Comparison of ENCODE assay signal across 19 cellular contexts in genomic region chr3:23368731-23369130, GRCh38.
"Had no signal": no experiment of that assay in that cellular context is flagged by ENCODE, and none has a peak within 500 bp of the region (broad histone marks: within the 10 kb centered on the region; RNA-seq: fewer than 3 reads in every experiment).

No MANE protein-coding gene starts in this region.

- ATAC-seq: heart left ventricle; left lobe of liver; naive thymus-derived CD4-positive, alpha-beta T cell; psoas muscle; right lobe of liver had no signal

- H3K27ac ChIP-seq: esophagus squamous epithelium, heart left ventricle, neutrophil, psoas muscle, right lobe of liver, stomach had no signal

- H3K27ac Mint-ChIP-seq: dendritic cell treated with granulocyte-macrophage colony-stimulating factor and Interleukin-4, amounts not matched to agents 40 ng/mL and 50 ng/mL, for 4 days; naive thymus-derived CD4-positive, alpha-beta T cell; nephron progenitor cell had no signal

- H3K36me3 ChIP-seq: esophagus squamous epithelium, heart left ventricle, neutrophil, right lobe of liver, stomach had no signal

- DNase-seq: esophagus squamous epithelium; foreskin melanocyte; heart left ventricle; hippocampal formation; islet precursor cell; mammary epithelial cell; naive thymus-derived CD4-positive, alpha-beta T cell; nephron progenitor cell; psoas muscle; retina; right lobe of liver; stimulated activated CD4-positive, alpha-beta T cell treated with anti-CD3 and anti-CD28 coated beads, Interleukin-2, amount 100 ng/mL, for 24 hours; stimulated activated CD4-positive, alpha-beta T cell treated with anti-CD3 and anti-CD28 coated beads, Interleukin-4, amount 100 ng/mL, for 4 hours; stimulated activated naive CD4-positive, alpha-beta T cell; stomach; trophoblast cell had no signal

- H3K4me3 Mint-ChIP-seq: dendritic cell treated with granulocyte-macrophage colony-stimulating factor and Interleukin-4, amounts not matched to agents 40 ng/mL and 50 ng/mL, for 4 days; naive thymus-derived CD4-positive, alpha-beta T cell; nephron progenitor cell had no signal

- H3K27me3 ChIP-seq: esophagus squamous epithelium, heart left ventricle, neutrophil, right lobe of liver, stomach had no signal

- H3K27me3 Mint-ChIP-seq: dendritic cell treated with granulocyte-macrophage colony-stimulating factor and Interleukin-4, amounts not matched to agents 40 ng/mL and 50 ng/mL, for 4 days had no signal

- H3K4me1 ChIP-seq: psoas muscle, right lobe of liver had no signal

- H3K4me3 ChIP-seq: esophagus squamous epithelium, heart left ventricle, psoas muscle, right lobe of liver, stomach had no signal

- H3K9me3 ChIP-seq: esophagus squamous epithelium, neutrophil, psoas muscle, right lobe of liver, stomach had no signal
